ENCODE assay signal across 1 cellular context in the genomic region with DNA sequence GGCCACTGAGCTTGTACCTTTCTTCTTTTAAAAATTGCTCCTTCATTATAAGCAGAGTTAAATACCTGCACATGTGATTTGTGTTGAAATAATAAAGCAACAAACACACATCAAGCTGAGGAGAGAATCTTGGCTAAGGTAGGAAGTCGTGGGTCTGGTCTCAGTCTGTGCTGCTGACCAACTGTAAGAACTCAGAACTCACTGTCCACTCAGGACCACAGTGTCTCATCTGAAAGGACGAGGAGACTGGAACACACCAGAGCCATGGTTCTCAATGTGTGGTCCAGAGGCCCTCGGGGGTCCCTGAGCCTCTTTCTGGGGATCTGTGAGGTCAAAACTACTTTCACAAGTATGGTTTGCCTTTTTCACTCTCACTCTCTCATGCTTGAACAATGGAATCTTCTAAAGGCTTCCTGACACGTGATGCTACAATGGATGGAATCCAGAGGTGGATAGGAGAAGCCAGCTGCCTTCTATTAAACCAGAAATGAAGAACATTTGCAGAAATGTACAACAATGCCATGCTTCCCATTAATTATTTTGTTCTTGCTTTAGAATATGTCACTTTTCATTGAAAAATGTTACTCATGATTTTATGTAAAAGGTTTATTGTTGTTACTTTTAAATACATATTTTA.
TF ChIP-seq lines count a peak whose summit lies in the region.

No MANE protein-coding gene starts in this region.

TF ChIP-seq in GM12878, 131 proteins besides CTCF, POLR2A, EP300 and RAD21:
- TF ChIP-seq ZNF622 (IDR thresholded peaks at IDR 0.05) (no peak), RAD51 (IDR thresholded peaks at IDR 0.05) (no peak), EZH2 (IDR thresholded peaks at IDR 0.05; ENCODE audit: borderline replicate concordance, control insufficient read depth, low read depth, low read length) (no peak), ATF2 (IDR thresholded peaks at IDR 0.05; ENCODE audit: low read length) (no peak), RELB (IDR thresholded peaks at IDR 0.05; ENCODE audit: low read depth) (no peak), USF2 (IDR thresholded peaks at IDR 0.05; ENCODE audit: borderline replicate concordance, low read depth, low read length) (no peak), CHD1 (IDR thresholded peaks at IDR 0.05; ENCODE audit: low read depth, low read length) (no peak)
- TF ChIP-seq, protein P1, sequence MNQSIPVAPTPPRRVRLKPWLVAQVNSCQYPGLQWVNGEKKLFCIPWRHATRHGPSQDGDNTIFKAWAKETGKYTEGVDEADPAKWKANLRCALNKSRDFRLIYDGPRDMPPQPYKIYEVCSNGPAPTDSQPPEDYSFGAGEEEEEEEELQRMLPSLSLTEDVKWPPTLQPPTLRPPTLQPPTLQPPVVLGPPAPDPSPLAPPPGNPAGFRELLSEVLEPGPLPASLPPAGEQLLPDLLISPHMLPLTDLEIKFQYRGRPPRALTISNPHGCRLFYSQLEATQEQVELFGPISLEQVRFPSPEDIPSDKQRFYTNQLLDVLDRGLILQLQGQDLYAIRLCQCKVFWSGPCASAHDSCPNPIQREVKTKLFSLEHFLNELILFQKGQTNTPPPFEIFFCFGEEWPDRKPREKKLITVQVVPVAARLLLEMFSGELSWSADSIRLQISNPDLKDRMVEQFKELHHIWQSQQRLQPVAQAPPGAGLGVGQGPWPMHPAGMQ (IDR thresholded peaks at IDR 0.05; ENCODE audit: borderline replicate concordance), result no peak
